Comparison of ENCODE assay signal across 25 cellular contexts in genomic region chr6:158249437-158249836, GRCh38.
"Had no signal": no experiment of that assay in that cellular context is flagged by ENCODE, and none has a peak within 500 bp of the region (broad histone marks: within the 10 kb centered on the region; RNA-seq: fewer than 3 reads in every experiment).

No MANE protein-coding gene starts in this region.

- H3K36me3 ChIP-seq: gastrocnemius medialis had no signal

- FAIRE-seq: colon, endothelial cell of umbilical vein, kidney had no signal

- H3K27ac ChIP-seq: coronary artery, esophagus muscularis mucosa, foreskin keratinocyte, gastrocnemius medialis, heart right ventricle, left lung, lower lobe of right lung had no signal

- H3K4me3 ChIP-seq: coronary artery, dorsolateral prefrontal cortex, esophagus muscularis mucosa, gastrocnemius medialis, heart right ventricle, left lung, lower lobe of right lung, mucosa of descending colon had no signal

- H3K9me3 ChIP-seq: esophagus muscularis mucosa, gastrocnemius medialis, heart right ventricle, left lung, lower lobe of right lung, mucosa of descending colon had no signal

- ATAC-seq: foreskin keratinocyte; gastrocnemius medialis; heart right ventricle; left colon; left lung; left ventricle myocardium superior; lower lobe of right lung; mucosa of descending colon; naive thymus-derived CD8-positive, alpha-beta T cell had no signal

- H3K27me3 ChIP-seq: dorsolateral prefrontal cortex, esophagus muscularis mucosa, foreskin keratinocyte, gastrocnemius medialis, heart right ventricle, left lung had no signal

- H3K4me1 ChIP-seq: esophagus muscularis mucosa, foreskin keratinocyte, heart right ventricle, left lung, lower lobe of right lung had no signal

- DNase-seq: dermis blood vessel endothelial cell; dorsolateral prefrontal cortex; effector CD4-positive, alpha-beta T cell; effector memory CD4-positive, alpha-beta T cell; foreskin keratinocyte; gastrocnemius medialis; glutamatergic neuron; head of caudate nucleus; heart right ventricle; hippocampal formation; immature natural killer cell; kidney; kidney glomerular epithelial cell; left colon; left lung; left ventricle myocardium superior; lower lobe of right lung; mesenchymal stem cell; mucosa of descending colon; naive B cell; naive thymus-derived CD8-positive, alpha-beta T cell had no signal
